In the genomic region with DNA sequence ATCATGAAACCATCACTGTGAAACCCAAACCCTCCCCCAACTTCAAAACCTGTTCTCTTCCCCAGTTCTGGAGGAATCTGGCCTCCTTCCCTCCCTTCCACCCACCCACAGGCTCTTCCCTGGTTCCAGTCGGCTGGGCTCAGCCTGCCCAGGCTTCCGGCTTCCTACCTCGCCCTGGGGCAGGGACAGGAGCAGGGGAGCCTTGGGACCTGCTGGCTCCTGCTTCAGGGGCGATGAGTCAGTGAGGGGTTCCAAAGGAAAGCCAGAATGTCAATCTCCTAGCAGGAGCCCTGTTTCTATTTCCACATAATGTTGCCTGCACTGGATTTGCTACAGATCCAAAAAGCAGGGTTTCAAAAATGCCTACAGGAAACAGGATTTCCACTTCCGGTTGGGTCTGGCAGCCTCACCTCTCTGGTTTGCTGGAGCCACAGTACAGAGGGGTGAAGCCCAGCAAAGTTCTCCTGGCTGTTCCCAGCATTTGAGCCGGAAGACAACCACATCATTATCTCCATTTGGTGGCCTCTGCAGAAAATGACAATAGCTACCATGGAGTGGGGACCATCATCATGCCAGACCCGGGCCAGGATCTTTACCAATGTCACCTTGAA, we compare ENCODE assay signal across 10 cellular contexts.
DNase-seq lines count a peak whose midpoint lies in the region; TF ChIP-seq lines count a peak whose summit lies in the region.
"Had no signal": no experiment of that assay in that cellular context is flagged by ENCODE, and none has a peak within 500 bp of the region (broad histone marks: within the 10 kb centered on the region; RNA-seq: fewer than 3 reads in every experiment).

No MANE protein-coding gene starts in this region.

- no peak overlapping the region for H3K4me3 Mint-ChIP-seq in H9
- H3K4me3 Mint-ChIP-seq: central memory CD8-positive, alpha-beta T cell had no signal

- H3K9ac ChIP-seq in neuronal stem cell (ENCODE audit: low read depth, low read length, poor library complexity) = no peak overlapping the region
- H3K9ac ChIP-seq in H9 (ENCODE audit: extremely low read depth, insufficient read length, low read length) = no peak overlapping the region

- H3K4me3 ChIP-seq in epithelial cell of esophagus (ENCODE audit: low read length) = no peak overlapping the region
- no peak overlapping the region for H3K4me3 ChIP-seq in neuronal stem cell (ENCODE audit: low read length in 2 of 2)

- no peak overlapping the region for H3K14ac ChIP-seq in neuronal stem cell (ENCODE audit: low read length)
- H3K14ac ChIP-seq in H9 (ENCODE audit: insufficient read depth, low read length) = no peak overlapping the region

- peak overlapping the region; percentile 55 for H2AFZ ChIP-seq in neuronal stem cell (ENCODE audit: low read length)
- no peak overlapping the region for H2AFZ ChIP-seq in H9 (ENCODE audit: low read length)

- H3K4ac ChIP-seq in neuronal stem cell (ENCODE audit: low read length) (no peak overlapping the region), H9 (ENCODE audit: low read depth, low read length) (no peak overlapping the region)

- DNase-seq in EH (ENCODE audit: low read depth) = peak; percentile 74
- DNase-seq in RPMI7951 (ENCODE audit: low read depth) = peak; percentile 95
- peak; percentile 89 for DNase-seq in epithelial cell of esophagus (ENCODE audit: low read depth)
- DNase-seq in neuronal stem cell (ENCODE audit: low spot score) = no peak
- DNase-seq in H9 = no peak
- no peak for DNase-seq in GF-D8 (lab: John Stamatoyannopoulos, UW)
- DNase-seq in NCI-H524 treated with DMSO at 0.1 percent for 48 hours (lab: John Stamatoyannopoulos, UW) = no peak
- DNase-seq in NCI-H2107 (lab: John Stamatoyannopoulos, UW) = no peak
- DNase-seq: NCI-H1694 had no signal

- no peaks in the 10 kb centered on the region for H3K36me3 ChIP-seq in neuronal stem cell (replicated peaks in 1 of 2; ENCODE audit: control insufficient read depth in 2 of 2, insufficient read depth in 2 of 2, low read length in 2 of 2)

- no peak overlapping the region for H2BK15ac ChIP-seq in neuronal stem cell (ENCODE audit: low read length)
- H2BK15ac ChIP-seq in H9 (ENCODE audit: low read depth, low read length) = no peak overlapping the region

- H3K79me1 ChIP-seq in neuronal stem cell (ENCODE audit: low read depth, low read length) (no peaks in the 10 kb centered on the region), H9 (ENCODE audit: insufficient read depth, low read depth, low read length, poor library complexity, severe bottlenecking) (no peaks in the 10 kb centered on the region)

- H2BK20ac ChIP-seq in H9 (ENCODE audit: low read depth, low read length, poor library complexity, severe bottlenecking) = no peak overlapping the region

- H3K27me3 Mint-ChIP-seq in H9 (ENCODE audit: low read depth) = peaks cover 17% of the 10 kb centered on the region

- H2BK5ac ChIP-seq in neuronal stem cell (ENCODE audit: low read length) (no peak overlapping the region), H9 (ENCODE audit: insufficient read length, low read length) (no peak overlapping the region)

- H4K91ac ChIP-seq in neuronal stem cell (ENCODE audit: low read depth, low read length, poor library complexity) (no peak overlapping the region), H9 (ENCODE audit: insufficient read length, low read depth, low read length) (no peak overlapping the region)

- no peak for TF ChIP-seq CTCF in epithelial cell of esophagus (IDR thresholded peaks at IDR 0.05; ENCODE audit: insufficient read depth, low read depth, low read length, missing control alignments)
- TF ChIP-seq CTCF in H9 (conservative IDR thresholded peaks at IDR 0.05) = no peak

- no peak overlapping the region for H3T11ph ChIP-seq in H9 (ENCODE audit: low read length)

- H2BK120ac ChIP-seq in neuronal stem cell (ENCODE audit: low read depth, low read length) (no peak overlapping the region), H9 (ENCODE audit: low read depth, low read length, poor library complexity, severe bottlenecking) (no peak overlapping the region)

- H3K56ac ChIP-seq in H9 (ENCODE audit: insufficient read length, low read depth, low read length) = no peak overlapping the region

- WGBS in neuronal stem cell (ENCODE audit: extremely low coverage in 2 of 2, insufficient read length in 2 of 2, insufficient replicate concordance in 1 of 2), 2 donors = no CpG with 5 or more reads among the region's 7 CpGs
- WGBS in H9 (ENCODE audit: extremely low coverage, insufficient read length, low lambda C conversion rate) = no CpG with 5 or more reads among the region's 7 CpGs

- peaks cover 5 to 22% of the 10 kb centered on the region in 2 experiments; a peak in 3 of 4 replicates for H3K4me1 Mint-ChIP-seq in H9
- H3K4me1 Mint-ChIP-seq: central memory CD8-positive, alpha-beta T cell had no signal

- H4K20me1 ChIP-seq in H9 (ENCODE audit: control insufficient read depth, insufficient read depth, insufficient read length) = no peaks in the 10 kb centered on the region

- H3K23ac ChIP-seq in neuronal stem cell (ENCODE audit: low read depth, low read length, poor library complexity) = no peak overlapping the region
- H3K23ac ChIP-seq in H9 (ENCODE audit: insufficient read length, low read depth, low read length) = no peak overlapping the region

- no peak overlapping the region; a peak in 1 of 7 replicates for H3K27ac Mint-ChIP-seq in H9

- H3K27ac ChIP-seq in neuronal stem cell (replicated peaks; ENCODE audit: low read length) (no peak overlapping the region), H9 (ENCODE audit: insufficient read length, low read depth, low read length) (no peak overlapping the region)

- no peaks in the 10 kb centered on the region for H3K79me2 ChIP-seq in H9 (ENCODE audit: insufficient read depth, low read length)

- no peak overlapping the region for H3K4me2 ChIP-seq in neuronal stem cell (ENCODE audit: insufficient read depth, low read length, poor library complexity, severe bottlenecking)
- no peak overlapping the region for H3K4me2 ChIP-seq in H9 (ENCODE audit: insufficient read depth, insufficient read length, low read length)

- H3K18ac ChIP-seq in neuronal stem cell (ENCODE audit: low read length) (no peak overlapping the region), H9 (ENCODE audit: insufficient read length, low read depth, low read length) (no peak overlapping the region)

- peaks cover 12 to 22% of the 10 kb centered on the region in 2 donors for H3K4me1 ChIP-seq in neuronal stem cell (ENCODE audit: control insufficient read depth in 2 of 2, insufficient read depth in 1 of 2, low read depth in 1 of 2, low read length in 2 of 2)
- peaks cover 7% of the 10 kb centered on the region; the same call in 1 of the 2 replicates for H3K4me1 ChIP-seq in H9 (ENCODE audit: insufficient read depth, low read length)

- no peaks in the 10 kb centered on the region for H3K36me3 Mint-ChIP-seq in H9 (ENCODE audit: insufficient read depth in 1 of 3, low read depth in 3 of 3)

- no peaks in the 10 kb centered on the region for H3K23me2 ChIP-seq in H9 (ENCODE audit: insufficient read length, low read depth, low read length, poor library complexity, severe bottlenecking)

- H3K27me3 ChIP-seq in neuronal stem cell (ENCODE audit: control insufficient read depth in 3 of 3, insufficient read depth in 3 of 3, low read depth in 1 of 3, low read length in 3 of 3) = no peaks in the 10 kb centered on the region
- H3K27me3 ChIP-seq in H9 (ENCODE audit: insufficient read depth, low read length) = no peaks in the 10 kb centered on the region

- H2AK5ac ChIP-seq in neuronal stem cell (ENCODE audit: low read depth, low read length) (no peak overlapping the region), H9 (ENCODE audit: insufficient read length, low read length) (no peak overlapping the region)

- H2BK12ac ChIP-seq in neuronal stem cell (ENCODE audit: low read length) (no peak overlapping the region), H9 (ENCODE audit: insufficient read length, low read depth, low read length) (no peak overlapping the region)

- H3K9me3 ChIP-seq in neuronal stem cell (replicated peaks in 1 of 2; ENCODE audit: control insufficient read depth in 2 of 2, insufficient read depth in 1 of 2, low read depth in 1 of 2, low read length in 2 of 2) = no peaks in the 10 kb centered on the region
- H3K9me3 ChIP-seq in H9 (ENCODE audit: control insufficient read depth, low read depth, low read length) = no peaks in the 10 kb centered on the region

- H4K5ac ChIP-seq in H9 (ENCODE audit: insufficient read length, low read depth, low read length) = no peak overlapping the region

- H3K9me3 Mint-ChIP-seq in H9 = no peaks in the 10 kb centered on the region
- H3K9me3 Mint-ChIP-seq: central memory CD8-positive, alpha-beta T cell had no signal

- H4K8ac ChIP-seq in neuronal stem cell (ENCODE audit: low read depth, low read length) (no peak overlapping the region), H9 (replicated peaks; ENCODE audit: insufficient read length, low read depth, low read length) (no peak overlapping the region)

Comparison
In these comparisons a context has a peak if more than half of its experiments do, and no peak if none do; other contexts are left out.
1. DNase-seq: peak in EH (single experiment), RPMI7951 (single experiment) and epithelial cell of esophagus (single experiment); none in neuronal stem cell (single experiment), H9 (single experiment), GF-D8 (single experiment), NCI-H524 treated with DMSO at 0.1 percent for 48 hours (single experiment) and NCI-H2107 (single experiment).